22 cellular contexts compared by ENCODE assay signal in genomic region chr3:172376402-172376801, GRCh38.
"Had no signal": no experiment of that assay in that cellular context is flagged by ENCODE, and none has a peak within 500 bp of the region (broad histone marks: within the 10 kb centered on the region; RNA-seq: fewer than 3 reads in every experiment).

No MANE protein-coding gene starts in this region.

- H3K4me1 Mint-ChIP-seq: neural crest cell; stimulated activated naive B cell treated with anti-CD40 and anti-IgM and Interleukin-4, amounts not matched to agents 10 μg/mL and 1 μg/mL and 100 μg/mL, for 72 hours; stimulated activated naive CD8-positive, alpha-beta T cell treated with anti-CD3 and anti-CD28 coated beads, Interleukin-15, amount 100 ng/mL, for 72 hours had no signal

- H3K27me3 ChIP-seq: hepatocyte, ovary, testis, tibial nerve, upper lobe of right lung, vagina had no signal

- H3K4me3 ChIP-seq: coronary artery, hepatocyte, mucosa of descending colon, ovary, prostate gland, testis, tibial nerve, upper lobe of right lung, vagina had no signal

- H3K4me1 ChIP-seq: prostate gland, testis, tibial nerve, upper lobe of right lung, vagina had no signal

- H3K36me3 ChIP-seq: ovary had no signal

- H3K4me2 ChIP-seq: hepatocyte had no signal

- ATAC-seq: left colon; mucosa of descending colon; naive thymus-derived CD8-positive, alpha-beta T cell; sciatic nerve; stimulated activated naive B cell treated with anti-CD40 and anti-IgM and Interleukin-4, amounts not matched to agents 10 μg/mL and 1 μg/mL and 100 μg/mL, for 72 hours; stimulated activated naive CD8-positive, alpha-beta T cell treated with anti-CD3 and anti-CD28 coated beads, Interleukin-15, amount 100 ng/mL, for 72 hours; upper lobe of right lung had no signal

- DNase-seq: effector CD4-positive, alpha-beta T cell; foreskin melanocyte; head of caudate nucleus; left colon; mammary epithelial cell; mucosa of descending colon; naive thymus-derived CD8-positive, alpha-beta T cell; ovary; retina; stimulated activated CD4-positive, alpha-beta T cell treated with anti-CD3 and anti-CD28 coated beads, Interleukin-2, amount 100 ng/mL, for 24 hours; stimulated activated CD4-positive, alpha-beta T cell treated with anti-CD3 and anti-CD28 coated beads, Interleukin-4, amount 100 ng/mL, for 4 hours; stimulated activated naive B cell treated with anti-CD40 and anti-IgM and Interleukin-4, amounts not matched to agents 10 μg/mL and 1 μg/mL and 100 μg/mL, for 72 hours; stimulated activated naive CD8-positive, alpha-beta T cell treated with anti-CD3 and anti-CD28 coated beads, Interleukin-15, amount 100 ng/mL, for 72 hours; testis; upper lobe of right lung had no signal

- H2AFZ ChIP-seq: hepatocyte had no signal

- H3K27ac Mint-ChIP-seq: naive thymus-derived CD8-positive, alpha-beta T cell; stimulated activated naive B cell treated with anti-CD40 and anti-IgM and Interleukin-4, amounts not matched to agents 10 μg/mL and 1 μg/mL and 100 μg/mL, for 72 hours; stimulated activated naive CD8-positive, alpha-beta T cell treated with anti-CD3 and anti-CD28 coated beads, Interleukin-15, amount 100 ng/mL, for 72 hours had no signal

- H3K27ac ChIP-seq: coronary artery, hepatocyte, ovary, prostate gland, testis, tibial nerve, upper lobe of right lung, vagina had no signal

- H3K4me3 Mint-ChIP-seq: naive thymus-derived CD8-positive, alpha-beta T cell; neural crest cell; stimulated activated naive B cell treated with anti-CD40 and anti-IgM and Interleukin-4, amounts not matched to agents 10 μg/mL and 1 μg/mL and 100 μg/mL, for 72 hours; stimulated activated naive CD8-positive, alpha-beta T cell treated with anti-CD3 and anti-CD28 coated beads, Interleukin-15, amount 100 ng/mL, for 72 hours had no signal

- H3K9me3 ChIP-seq: mucosa of descending colon, prostate gland, testis, upper lobe of right lung, vagina had no signal

- H3K27me3 Mint-ChIP-seq: naive thymus-derived CD8-positive, alpha-beta T cell; stimulated activated naive B cell treated with anti-CD40 and anti-IgM and Interleukin-4, amounts not matched to agents 10 μg/mL and 1 μg/mL and 100 μg/mL, for 72 hours; stimulated activated naive CD8-positive, alpha-beta T cell treated with anti-CD3 and anti-CD28 coated beads, Interleukin-15, amount 100 ng/mL, for 72 hours had no signal
